28 cellular contexts compared by ENCODE assay signal in genomic region chr10:76497671-76498070, GRCh38.
"Had no signal": no experiment of that assay in that cellular context is flagged by ENCODE, and none has a peak within 500 bp of the region (broad histone marks: within the 10 kb centered on the region; RNA-seq: fewer than 3 reads in every experiment).

No MANE protein-coding gene starts in this region.

- DNase-seq: naive thymus-derived CD4-positive, alpha-beta T cell; natural killer cell; occipital lobe; ovary; posterior cingulate gyrus; psoas muscle; right cardiac atrium; spleen; stimulated activated CD4-positive, alpha-beta T cell treated with anti-CD3 and anti-CD28 coated beads, Interleukin-12 subunit alpha, Interleukin-12 subunit beta, amount 100 ng/mL, for 4 hours; stimulated activated CD4-positive, alpha-beta T cell treated with anti-CD3 and anti-CD28 coated beads, Interleukin-1b, Interleukin-23, amount 100 ng/mL, for 48 hours; stimulated activated CD4-positive, alpha-beta T cell treated with anti-CD3 and anti-CD28 coated beads, Interleukin-4, amount 100 ng/mL, for 1 hour; stimulated activated CD4-positive, alpha-beta T cell treated with anti-CD3 and anti-CD28 coated beads, Interleukin-4, amount 100 ng/mL, for 4 hours; stimulated activated CD8-positive, alpha-beta memory T cell treated with anti-CD3 and anti-CD28 coated beads, Interleukin-4, amount 100 ng/mL, for 48 hours; stimulated activated naive CD4-positive, alpha-beta T cell; stimulated activated naive CD8-positive, alpha-beta T cell treated with anti-CD3 and anti-CD28 coated beads, Interleukin-15, amount 100 ng/mL, for 72 hours; stimulated activated naive CD8-positive, alpha-beta T cell treated with anti-CD3 and anti-CD28 coated beads, Interleukin-15, Interleukin-2, amounts not matched to agents 100 U/mL and 50 U/mL, for 24 hours; substantia nigra; testis; tibial artery; transverse colon; upper lobe of right lung; uterus had no signal

- ATAC-seq: naive thymus-derived CD4-positive, alpha-beta T cell; natural killer cell; psoas muscle; right cardiac atrium; sciatic nerve; stimulated activated memory B cell treated with anti-CD40 and anti-IgM and Interleukin-4, amounts not matched to agents 10 μg/mL and 1 μg/mL and 100 μg/mL, for 72 hours; stimulated activated naive CD8-positive, alpha-beta T cell treated with anti-CD3 and anti-CD28 coated beads, Interleukin-15, amount 100 ng/mL, for 72 hours; stimulated activated naive CD8-positive, alpha-beta T cell treated with anti-CD3 and anti-CD28 coated beads, Interleukin-15, Interleukin-2, amounts not matched to agents 100 U/mL and 50 U/mL, for 24 hours; upper lobe of right lung had no signal

- H3K4me3 ChIP-seq: neural progenitor cell, ovary, psoas muscle, skin epidermis, smooth muscle cell, spleen, suprapubic skin, testis, tibial artery, transverse colon, upper lobe of right lung, uterus had no signal
